Comparison of ENCODE assay signal across 8 cellular contexts in the genomic region with DNA sequence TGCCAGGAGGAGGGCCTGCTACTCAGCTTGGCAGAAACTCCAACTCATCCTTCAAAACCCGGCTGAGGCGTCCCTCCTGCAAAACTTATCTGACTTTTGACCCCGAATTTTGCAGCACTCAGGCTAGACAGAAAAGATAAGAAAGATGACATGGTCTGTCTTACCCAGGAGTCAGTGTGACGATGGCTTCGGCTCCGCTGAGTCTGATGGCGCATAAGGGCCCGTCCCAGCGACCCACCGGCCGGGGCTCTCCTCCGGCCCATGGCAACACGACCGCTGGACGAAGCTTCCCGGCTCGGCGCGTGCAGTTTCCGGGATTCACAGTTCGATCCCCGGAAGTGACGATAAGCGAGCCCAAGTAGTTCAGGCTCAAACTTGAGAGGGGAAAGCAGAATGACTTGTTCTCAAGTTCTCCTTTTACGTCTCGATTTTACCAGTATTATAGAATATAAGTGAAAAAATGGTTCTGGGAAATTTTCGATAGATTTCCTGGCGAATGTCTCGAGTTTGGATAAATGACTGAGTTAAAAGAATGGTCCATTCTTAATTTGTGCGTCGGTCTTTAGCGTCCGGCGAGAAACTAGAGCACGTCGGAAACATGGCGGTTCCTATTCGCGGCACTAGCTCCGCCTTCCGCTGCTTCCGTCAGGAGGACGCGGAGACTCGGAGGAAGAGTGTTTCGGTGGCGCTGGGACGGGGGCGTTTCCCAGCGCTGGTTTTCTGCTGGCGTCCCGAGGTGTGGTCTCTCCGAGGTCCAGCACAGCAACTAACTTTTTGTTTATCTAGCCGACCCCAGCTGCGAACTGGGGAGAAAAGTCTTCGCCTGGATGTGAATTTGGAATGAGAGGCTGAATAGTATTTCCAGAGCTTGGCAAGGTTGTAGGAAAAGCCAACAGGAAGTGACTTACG. TPM values are rescaled to one million over a fixed set of nuclear protein-coding genes. Genes with fewer than 3 reads are reported as not detected.
A peak's percentile ranks its signal among the peaks of the same experiment; 100 is the strongest.
DNase-seq lines count a peak whose midpoint lies in the region; ATAC-seq, FAIRE-seq and TF ChIP-seq lines count a peak whose summit lies in the region.

A gene (minus strand): TSS at position 292 of the 909 bp plus-strand sequence. CDS start 29 bp downstream, at position 263.

- peak within 1 kb of the TSS; percentile 99 for H3K27ac ChIP-seq in keratinocyte (ENCODE audit: control insufficient read depth, insufficient read depth, low read length)

- peaks cover 43% of the 10 kb centered on the region for H3K79me2 ChIP-seq in keratinocyte (ENCODE audit: control insufficient read depth, insufficient read depth, low read length)

- peak within 1 kb of the TSS; percentile 98 for H3K4me3 Mint-ChIP-seq in chondrocyte (ENCODE audit: unreplicated experiment)

- H3K9ac ChIP-seq in keratinocyte (ENCODE audit: control insufficient read depth, extremely low read depth, insufficient read depth, low read length) = peak within 1 kb of the TSS; percentile 95

- FAIRE-seq in keratinocyte (lab: Jason Lieb, UNC) = peak; percentile 65

- peaks cover 0 to 1% of the 10 kb centered on the region in 2 experiments for H3K36me3 ChIP-seq in keratinocyte (ENCODE audit: control insufficient read depth in 2 of 2, extremely low read depth in 1 of 2, insufficient read depth in 2 of 2, low read length in 2 of 2)

- peak within 1 kb of the TSS; percentile 92 for H2AFZ ChIP-seq in keratinocyte (ENCODE audit: control insufficient read depth, low read length)

- dilution Hi-C loops in keratinocyte (cut with MboI; ENCODE audit: extremely low pct_ligation_motif_present, low sequenced_read_pairs) = no loop called here

- H3K4me1 Mint-ChIP-seq in chondrocyte (ENCODE audit: low read depth) = peaks cover 14% of the 10 kb centered on the region

- peak within 1 kb of the TSS; percentile 82 for H3K4me2 ChIP-seq in keratinocyte (ENCODE audit: control insufficient read depth, extremely low read depth, insufficient read depth, low read depth, low read length)

- ATAC-seq in GM19043 (IDR thresholded peaks at IDR 0.05; ENCODE audit: low read depth, unreplicated experiment) = peak; percentile 82
- peak; percentile 79 for ATAC-seq in HG03378 (IDR thresholded peaks at IDR 0.05; ENCODE audit: unreplicated experiment)

- no peaks in the 10 kb centered on the region for H3K9me3 Mint-ChIP-seq in chondrocyte (ENCODE audit: low read depth)

- no peaks in the 10 kb centered on the region for H3K9me3 ChIP-seq in keratinocyte (ENCODE audit: control insufficient read depth, low read depth, low read length)

- peaks cover 2% of the 10 kb centered on the region for H3K9me1 ChIP-seq in keratinocyte (ENCODE audit: control insufficient read depth, extremely low read depth, insufficient read depth, low read length)

- no peaks in the 10 kb centered on the region for H4K20me1 ChIP-seq in keratinocyte (ENCODE audit: control insufficient read depth, extremely low read depth, insufficient read depth, low read length)

- peaks cover 4% of the 10 kb centered on the region for H3K36me3 Mint-ChIP-seq in chondrocyte (ENCODE audit: low read depth)

- peaks cover 5% of the 10 kb centered on the region for H3K27me3 Mint-ChIP-seq in chondrocyte (ENCODE audit: low read depth)

- peak; percentile 95 for DNase-seq in AG10803 (ENCODE audit: low read depth)
- peak; percentile 90 for DNase-seq in NCI-H510A (lab: John Stamatoyannopoulos, UW)
- peak; percentile 82 for DNase-seq in activated CD4-positive, alpha-beta T cell treated with anti-CD3 and anti-CD28 coated beads for 1 hour
- no peak for DNase-seq in chondrocyte (ENCODE audit: low spot score)
- DNase-seq in keratinocyte (ENCODE audit: low read depth, low spot score) = no peak
- DNase-seq in stimulated activated CD4-positive, alpha-beta T cell treated with anti-CD3 and anti-CD28 coated beads, Interleukin-15, amount 100 ng/mL, for 1 hour (ENCODE audit: low read depth in 1 of 2, low spot score in 1 of 2) = peak; percentile 67 to 82

- peaks cover 7% of the 10 kb centered on the region for H3K4me1 ChIP-seq in keratinocyte (ENCODE audit: control insufficient read depth, extremely low read depth, insufficient read depth, low read length)

- H3K27ac Mint-ChIP-seq in chondrocyte (ENCODE audit: unreplicated experiment) = peak within 1 kb of the TSS; percentile 98

- H3K4me3 ChIP-seq in AG10803 (ENCODE audit: low read length) (peak within 1 kb of the TSS; percentile 93), keratinocyte (ENCODE audit: control insufficient read depth in 2 of 3, extremely low read depth in 1 of 3, insufficient read depth in 2 of 3, low read depth in 1 of 3, low read length in 3 of 3) (peak within 1 kb of the TSS; percentile 75 to 97 (median 97))

- H3K27me3 ChIP-seq in keratinocyte (ENCODE audit: control insufficient read depth, extremely low read depth, insufficient read depth, low read length) = peaks cover 9% of the 10 kb centered on the region

- TF ChIP-seq CTCF in AG10803 (conservative IDR thresholded peaks at IDR 0.05; ENCODE audit: low read length) = no peak
- no peak for TF ChIP-seq CTCF in chondrocyte (IDR thresholded peaks at IDR 0.05)
- peak in 1 of 3 experiments; percentile 1 for TF ChIP-seq CTCF in keratinocyte (optimal IDR thresholded peaks at IDR 0.05 in 1 of 3, IDR thresholded peaks at IDR 0.05 in 1 of 3, conservative IDR thresholded peaks at IDR 0.05 in 1 of 3; ENCODE audit: extremely low read depth in 1 of 3, insufficient read depth in 2 of 3, low read length in 3 of 3)

RNA-seq across cellular contexts. Expression of the gene that starts here (rescaled TPM):
- 20.4 to 30.2 TPM (median 22.5 TPM) in 3 replicates for total RNA-seq in chondrocyte
- 33.3 to 43.0 TPM (median 40.7 TPM) in 3 replicates for polyA plus RNA-seq in keratinocyte
- polyA plus RNA-seq in keratinocyte (2011; ENCODE audit: low read depth) = 54.6 TPM
- 18.1 and 23.9 TPM in 2 replicates for polyA plus RNA-seq in keratinocyte (2011; cell fraction: cytosol; rRNA removed)
- polyA plus RNA-seq in keratinocyte (2011; cell fraction: nucleus; rRNA removed) = 70.1 and 79.6 TPM in 2 replicates
- polyA plus RNA-seq in keratinocyte (2012; ENCODE audit: low replicate concordance) = 16.8 and 25.8 TPM in 2 replicates
- polyA minus RNA-seq in keratinocyte = 11.2 to 52.5 TPM (median 37.1 TPM) in 3 replicates
- polyA minus RNA-seq in keratinocyte (2011; cell fraction: cytosol; rRNA and poly(A)+ RNA removed) = 13.6 TPM
- polyA minus RNA-seq in keratinocyte (2011; cell fraction: nucleus; rRNA and poly(A)+ RNA removed) = 27.6 and 55.8 TPM in 2 replicates

Comparison
In these comparisons a context has a peak if more than half of its experiments do, and no peak if none do; other contexts are left out.
1. DNase-seq: peak in AG10803 (single experiment), NCI-H510A (single experiment), activated CD4-positive, alpha-beta T cell treated with anti-CD3 and anti-CD28 coated beads for 1 hour (single experiment) and stimulated activated CD4-positive, alpha-beta T cell treated with anti-CD3 and anti-CD28 coated beads, Interleukin-15, amount 100 ng/mL, for 1 hour (2 of 2); none in chondrocyte (single experiment) and keratinocyte (single experiment).